ENCODE assay signal across 24 cellular contexts in genomic region chr9:131936929-131937328, GRCh38.
"Had no signal": no experiment of that assay in that cellular context is flagged by ENCODE, and none has a peak within 500 bp of the region (broad histone marks: within the 10 kb centered on the region; RNA-seq: fewer than 3 reads in every experiment).

No MANE protein-coding gene starts in this region.

- H3K4me3 ChIP-seq: esophagus muscularis mucosa, gastroesophageal sphincter, heart left ventricle, hepatocyte, lung, prostate gland, right atrium auricular region, sigmoid colon, spleen, testis, tibial nerve, upper lobe of left lung had no signal

- H3K4me3 Mint-ChIP-seq: dendritic cell treated with granulocyte-macrophage colony-stimulating factor and Interleukin-4, amounts not matched to agents 40 ng/mL and 50 ng/mL, for 4 days; memory B cell; natural killer cell; stimulated activated memory B cell treated with anti-CD40 and anti-IgM and Interleukin-4, amounts not matched to agents 10 μg/mL and 1 μg/mL and 100 μg/mL, for 72 hours had no signal

- H3K4me2 ChIP-seq: hepatocyte had no signal

- H3K9me3 Mint-ChIP-seq: dendritic cell treated with granulocyte-macrophage colony-stimulating factor and Interleukin-4, amounts not matched to agents 40 ng/mL and 50 ng/mL, for 4 days; memory B cell; natural killer cell; stimulated activated memory B cell treated with anti-CD40 and anti-IgM and Interleukin-4, amounts not matched to agents 10 μg/mL and 1 μg/mL and 100 μg/mL, for 72 hours had no signal

- H3K9me3 ChIP-seq: neutrophil, prostate gland, sigmoid colon, testis, upper lobe of left lung had no signal

- H3K27ac Mint-ChIP-seq: dendritic cell treated with granulocyte-macrophage colony-stimulating factor and Interleukin-4, amounts not matched to agents 40 ng/mL and 50 ng/mL, for 4 days; memory B cell; natural killer cell; stimulated activated memory B cell treated with anti-CD40 and anti-IgM and Interleukin-4, amounts not matched to agents 10 μg/mL and 1 μg/mL and 100 μg/mL, for 72 hours had no signal

- H3K27ac ChIP-seq: esophagus muscularis mucosa, foreskin keratinocyte, gastroesophageal sphincter, heart left ventricle, hepatocyte, neutrophil, prostate gland, right atrium auricular region, sigmoid colon, spleen, testis, tibial nerve, upper lobe of left lung had no signal

- H3K79me2 ChIP-seq: hepatocyte had no signal

- H2AFZ ChIP-seq: hepatocyte had no signal

- H3K4me1 ChIP-seq: esophagus muscularis mucosa, foreskin keratinocyte, gastroesophageal sphincter, heart left ventricle, prostate gland, right atrium auricular region, sigmoid colon, spleen, testis, tibial nerve, upper lobe of left lung had no signal

- H3K36me3 ChIP-seq: prostate gland had no signal

- H3K27me3 ChIP-seq: esophagus muscularis mucosa, foreskin keratinocyte, gastroesophageal sphincter, heart left ventricle, hepatocyte, neutrophil, right atrium auricular region, sigmoid colon, spleen, testis, tibial nerve, upper lobe of left lung had no signal

- H3K27me3 Mint-ChIP-seq: dendritic cell treated with granulocyte-macrophage colony-stimulating factor and Interleukin-4, amounts not matched to agents 40 ng/mL and 50 ng/mL, for 4 days; memory B cell; stimulated activated memory B cell treated with anti-CD40 and anti-IgM and Interleukin-4, amounts not matched to agents 10 μg/mL and 1 μg/mL and 100 μg/mL, for 72 hours had no signal

- ATAC-seq: foreskin keratinocyte; gastroesophageal sphincter; heart left ventricle; left lobe of liver; natural killer cell; stimulated activated memory B cell treated with anti-CD40 and anti-IgM and Interleukin-4, amounts not matched to agents 10 μg/mL and 1 μg/mL and 100 μg/mL, for 72 hours; stimulated activated naive CD8-positive, alpha-beta T cell treated with anti-CD3 and anti-CD28 coated beads, Interleukin-15, Interleukin-2, amounts not matched to agents 100 U/mL and 50 U/mL, for 24 hours had no signal

- H3K36me3 Mint-ChIP-seq: natural killer cell had no signal

- DNase-seq: effector CD8-positive, alpha-beta T cell; foreskin keratinocyte; heart left ventricle; kidney; natural killer cell; sigmoid colon; spleen; stimulated activated CD4-positive, alpha-beta T cell treated with anti-CD3 and anti-CD28 coated beads, Interleukin-4, amount 100 ng/mL, for 4 hours; stimulated activated naive CD8-positive, alpha-beta T cell treated with anti-CD3 and anti-CD28 coated beads, Interleukin-15, Interleukin-2, amounts not matched to agents 100 U/mL and 50 U/mL, for 24 hours; substantia nigra; testis; upper lobe of left lung had no signal
